8 cellular contexts compared by ENCODE assay signal in genomic region chr3:132210476-132211346, GRCh38.
DNase-seq lines count a peak whose midpoint lies in the region; ATAC-seq and TF ChIP-seq lines count a peak whose summit lies in the region.

No MANE protein-coding gene starts in this region.

- H3K4me1 ChIP-seq in right atrium auricular region (no peaks in the 10 kb centered on the region), gastroesophageal sphincter (no peaks in the 10 kb centered on the region)

- TF ChIP-seq POLR2A in gastroesophageal sphincter (IDR thresholded peaks at IDR 0.05) = no peak

- H3K27ac Mint-ChIP-seq in activated T-helper 1 cell treated with anti-CD3 and anti-CD28 coated beads, Interleukin-12 subunit alpha, Interleukin-12 subunit beta, Interleukin-2, Interleukin-4 antibody, amounts not matched to agents 30 ng/mL and 10 ng/mL and 1 ng/mL, durations not matched to agents 14 hours and 24 hours and 36 hours = no peak overlapping the region

- DNase-seq in right atrium auricular region (ENCODE audit: low spot score) (no peak), left ventricle myocardium superior (no peak), NCI-H2171 (lab: John Stamatoyannopoulos, UW) (peak; percentile 8), epithelial cell of esophagus (ENCODE audit: low read depth) (peak; percentile 55), coronary artery (ENCODE audit: low spot score) (no peak)
- peak; percentile 32 for DNase-seq in stimulated activated CD4-positive, alpha-beta T cell treated with anti-CD3 and anti-CD28 coated beads, Interleukin-15, amount 100 ng/mL, for 24 hours
- DNase-seq in activated T-helper 1 cell treated with anti-CD3 and anti-CD28 coated beads, Interleukin-12 subunit alpha, Interleukin-12 subunit beta, Interleukin-2, Interleukin-4 antibody, amounts not matched to agents 30 ng/mL and 10 ng/mL and 1 ng/mL, durations not matched to agents 14 hours and 24 hours and 36 hours (ENCODE audit: low spot score) = no peak

- no peaks in the 10 kb centered on the region for H3K27me3 Mint-ChIP-seq in activated T-helper 1 cell treated with anti-CD3 and anti-CD28 coated beads, Interleukin-12 subunit alpha, Interleukin-12 subunit beta, Interleukin-2, Interleukin-4 antibody, amounts not matched to agents 30 ng/mL and 10 ng/mL and 1 ng/mL, durations not matched to agents 14 hours and 24 hours and 36 hours (ENCODE audit: insufficient read depth)

- TF ChIP-seq CTCF in right atrium auricular region (IDR thresholded peaks at IDR 0.05) (peak; percentile 13 to 53), epithelial cell of esophagus (IDR thresholded peaks at IDR 0.05; ENCODE audit: insufficient read depth, low read depth, low read length, missing control alignments) (peak; percentile 81), gastroesophageal sphincter (IDR thresholded peaks at IDR 0.05) (no peak), coronary artery (IDR thresholded peaks at IDR 0.05) (no peak)

- 33 to 35% methylated on average over 6 to 9 of the region's 9 CpGs for WGBS in gastroesophageal sphincter (ENCODE audit: low coverage in 1 of 2), 2 donors

- no peak overlapping the region for H3K4me3 Mint-ChIP-seq in activated T-helper 1 cell treated with anti-CD3 and anti-CD28 coated beads, Interleukin-12 subunit alpha, Interleukin-12 subunit beta, Interleukin-2, Interleukin-4 antibody, amounts not matched to agents 30 ng/mL and 10 ng/mL and 1 ng/mL, durations not matched to agents 14 hours and 24 hours and 36 hours

- H3K27ac ChIP-seq in right atrium auricular region = no peak overlapping the region
- no peak overlapping the region for H3K27ac ChIP-seq in gastroesophageal sphincter
- no peak overlapping the region for H3K27ac ChIP-seq in coronary artery

- H3K27me3 ChIP-seq in right atrium auricular region (no peaks in the 10 kb centered on the region), gastroesophageal sphincter (no peaks in the 10 kb centered on the region)

- no peaks in the 10 kb centered on the region for H3K9me3 Mint-ChIP-seq in activated T-helper 1 cell treated with anti-CD3 and anti-CD28 coated beads, Interleukin-12 subunit alpha, Interleukin-12 subunit beta, Interleukin-2, Interleukin-4 antibody, amounts not matched to agents 30 ng/mL and 10 ng/mL and 1 ng/mL, durations not matched to agents 14 hours and 24 hours and 36 hours

- ATAC-seq in left ventricle myocardium superior = no peak
- no peak for ATAC-seq in gastroesophageal sphincter

- intact Hi-C loops in left ventricle myocardium superior (cut with micrococcal nuclease) = no loop called here
- intact Hi-C loops in activated T-helper 1 cell treated with anti-CD3 and anti-CD28 coated beads, Interleukin-12 subunit alpha, Interleukin-12 subunit beta, Interleukin-2, Interleukin-4 antibody, amounts not matched to agents 30 ng/mL and 10 ng/mL and 1 ng/mL, durations not matched to agents 14 hours and 24 hours and 36 hours (cut with micrococcal nuclease) = no loop called here

- H3K9me3 ChIP-seq in right atrium auricular region (no peaks in the 10 kb centered on the region), gastroesophageal sphincter (no peaks in the 10 kb centered on the region)

- H3K4me3 ChIP-seq in right atrium auricular region (no peak overlapping the region), epithelial cell of esophagus (ENCODE audit: low read length) (no peak overlapping the region), gastroesophageal sphincter (no peak overlapping the region), coronary artery (no peak overlapping the region)

- H3K36me3 ChIP-seq in right atrium auricular region (no peaks in the 10 kb centered on the region), gastroesophageal sphincter (no peaks in the 10 kb centered on the region)

- H3K36me3 Mint-ChIP-seq in activated T-helper 1 cell treated with anti-CD3 and anti-CD28 coated beads, Interleukin-12 subunit alpha, Interleukin-12 subunit beta, Interleukin-2, Interleukin-4 antibody, amounts not matched to agents 30 ng/mL and 10 ng/mL and 1 ng/mL, durations not matched to agents 14 hours and 24 hours and 36 hours (ENCODE audit: low read depth) = no peaks in the 10 kb centered on the region

- no peaks in the 10 kb centered on the region for H3K4me1 Mint-ChIP-seq in activated T-helper 1 cell treated with anti-CD3 and anti-CD28 coated beads, Interleukin-12 subunit alpha, Interleukin-12 subunit beta, Interleukin-2, Interleukin-4 antibody, amounts not matched to agents 30 ng/mL and 10 ng/mL and 1 ng/mL, durations not matched to agents 14 hours and 24 hours and 36 hours (ENCODE audit: low read depth)

- no peak for TF ChIP-seq EP300 in gastroesophageal sphincter (IDR thresholded peaks at IDR 0.05)

Comparison
In these comparisons a context has a peak if more than half of its experiments do, and no peak if none do; other contexts are left out.
1. DNase-seq: peak in NCI-H2171 (single experiment), epithelial cell of esophagus (single experiment) and stimulated activated CD4-positive, alpha-beta T cell treated with anti-CD3 and anti-CD28 coated beads, Interleukin-15, amount 100 ng/mL, for 24 hours (single experiment); none in right atrium auricular region (single experiment), left ventricle myocardium superior (single experiment), coronary artery (single experiment) and activated T-helper 1 cell treated with anti-CD3 and anti-CD28 coated beads, Interleukin-12 subunit alpha, Interleukin-12 subunit beta, Interleukin-2, Interleukin-4 antibody, amounts not matched to agents 30 ng/mL and 10 ng/mL and 1 ng/mL, durations not matched to agents 14 hours and 24 hours and 36 hours (single experiment).
2. CTCF ChIP-seq: peak in right atrium auricular region (2 of 2) and epithelial cell of esophagus (single experiment); none in gastroesophageal sphincter (0 of 4) and coronary artery (single experiment).